8 cellular contexts compared by ENCODE assay signal in the genomic region with DNA sequence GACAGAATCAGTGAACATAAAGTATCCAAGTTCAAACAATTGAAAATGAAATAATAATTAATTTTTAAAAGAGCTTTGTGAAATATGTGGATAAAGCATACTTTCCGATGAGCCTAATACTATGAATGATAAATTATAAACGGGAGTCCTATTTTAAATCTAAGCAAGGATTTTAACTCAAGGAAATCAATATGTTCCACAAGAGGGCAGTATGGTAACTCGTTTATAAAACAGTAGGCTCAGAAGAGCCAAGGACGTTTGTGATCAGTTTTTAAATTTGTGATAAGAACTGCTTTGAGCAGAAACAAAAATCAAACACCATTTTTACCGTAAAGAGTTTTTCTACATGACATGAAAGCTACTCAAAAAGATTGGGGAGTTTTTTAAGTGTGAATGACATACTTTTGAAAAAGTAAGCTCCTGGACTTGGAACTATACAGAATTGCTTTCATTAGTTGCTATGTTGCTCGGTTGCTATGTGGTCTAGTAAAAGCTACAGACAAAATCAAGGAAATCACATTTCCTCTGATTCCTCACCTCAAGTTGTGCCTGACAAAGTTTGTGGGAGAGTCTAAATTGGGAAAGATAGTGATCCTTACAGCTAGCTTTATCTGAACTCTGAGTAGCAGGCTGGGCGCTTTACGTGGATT. TPM values are rescaled to one million over a fixed set of nuclear protein-coding genes. Genes with fewer than 3 reads are reported as not detected.
A peak's percentile ranks its signal among the peaks of the same experiment; 100 is the strongest.
DNase-seq lines count a peak whose midpoint lies in the region; ATAC-seq and FAIRE-seq lines count a peak whose summit lies in the region.

No MANE protein-coding gene starts in this region.

- WGBS in small intestine, 3 donors, result 21 to 26% (median 22%) methylated on average over 8 of the region's 8 CpGs

- H3K27ac ChIP-seq in small intestine (ENCODE audit: low read depth in 1 of 2, low read length in 1 of 2), result no peak overlapping the region

- DNase-seq in DMS79 (lab: John Stamatoyannopoulos, UW) (peak; percentile 9), LHCN-M2 (ENCODE audit: low read depth) (peak; percentile 50), SW480 (ENCODE audit: low spot score) (peak; percentile 64), glomerular visceral epithelial cell (ENCODE audit: extremely low spot score) (peak; percentile 44), small intestine (peak; percentile 44)
- no peak for DNase-seq in stimulated activated CD4-positive, alpha-beta T cell treated with anti-CD3 and anti-CD28 coated beads, Interleukin-2, amount 100 ng/mL, for 24 hours
- no peak for DNase-seq in effector CD4-positive, alpha-beta T cell

- no peaks in the 10 kb centered on the region for H3K9me3 ChIP-seq in small intestine (ENCODE audit: control insufficient read depth, low read depth)

- no peak overlapping the region for H3K4me3 ChIP-seq in small intestine (ENCODE audit: low read depth in 1 of 2, low read length in 2 of 2)

- ATAC-seq in GM21717 (IDR thresholded peaks at IDR 0.05; ENCODE audit: unreplicated experiment), result no peak

- FAIRE-seq in small intestine (lab: Jason Lieb, UNC), result peak; percentile 70

- H3K27me3 ChIP-seq in small intestine (ENCODE audit: control insufficient read depth in 2 of 2, insufficient read depth in 2 of 2, low read length in 2 of 2), result no peaks in the 10 kb centered on the region

- H3K36me3 ChIP-seq in small intestine (ENCODE audit: control insufficient read depth in 2 of 2, insufficient read depth in 2 of 2, low read length in 2 of 2), result no peaks in the 10 kb centered on the region

- H3K4me1 ChIP-seq in small intestine (ENCODE audit: control insufficient read depth in 2 of 2, insufficient read depth in 1 of 2, low read depth in 1 of 2, low read length in 1 of 2), result no peaks in the 10 kb centered on the region

RNA-seq across cellular contexts. Expression of a gene that starts 11.8 kb away (rescaled TPM):
- total RNA-seq in LHCN-M2 (2014; rRNA removed), result not detected in 2 replicates
- not detected for polyA plus RNA-seq in LHCN-M2 (2012)
- polyA plus RNA-seq in small intestine, result not detected

Comparison
In these comparisons a context has a peak if more than half of its experiments do, and no peak if none do; other contexts are left out.
1. DNase-seq: peak in DMS79 (single experiment), LHCN-M2 (single experiment), SW480 (single experiment), glomerular visceral epithelial cell (single experiment) and small intestine (single experiment); none in stimulated activated CD4-positive, alpha-beta T cell treated with anti-CD3 and anti-CD28 coated beads, Interleukin-2, amount 100 ng/mL, for 24 hours (0 of 2) and effector CD4-positive, alpha-beta T cell (single experiment).